In the genomic region with DNA sequence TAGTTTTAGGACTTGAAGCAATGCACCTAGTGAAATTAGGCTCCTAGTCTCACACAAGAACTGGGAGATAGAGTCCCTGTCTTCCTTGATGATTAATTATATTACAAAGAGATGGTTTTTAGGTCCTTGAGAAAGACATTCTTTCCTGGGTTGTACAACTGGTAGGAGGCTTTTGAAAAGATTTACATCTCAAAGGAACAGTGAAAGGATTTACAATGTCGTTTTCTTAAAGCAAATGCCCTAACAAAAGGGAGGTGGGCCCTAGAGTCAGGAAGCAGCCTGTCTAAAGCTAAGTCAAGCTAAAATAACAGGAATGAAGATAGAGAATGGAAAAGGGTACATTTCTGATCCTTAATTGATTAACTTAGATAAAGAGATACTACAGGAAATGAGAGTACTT, we compare ENCODE assay signal across 1 cellular context.
TF ChIP-seq lines count a peak whose summit lies in the region.

No MANE protein-coding gene starts in this region.

TF ChIP-seq in GM23338, 12 proteins besides CTCF, POLR2A, EP300 and RAD21:
- TF ChIP-seq, protein P1, sequence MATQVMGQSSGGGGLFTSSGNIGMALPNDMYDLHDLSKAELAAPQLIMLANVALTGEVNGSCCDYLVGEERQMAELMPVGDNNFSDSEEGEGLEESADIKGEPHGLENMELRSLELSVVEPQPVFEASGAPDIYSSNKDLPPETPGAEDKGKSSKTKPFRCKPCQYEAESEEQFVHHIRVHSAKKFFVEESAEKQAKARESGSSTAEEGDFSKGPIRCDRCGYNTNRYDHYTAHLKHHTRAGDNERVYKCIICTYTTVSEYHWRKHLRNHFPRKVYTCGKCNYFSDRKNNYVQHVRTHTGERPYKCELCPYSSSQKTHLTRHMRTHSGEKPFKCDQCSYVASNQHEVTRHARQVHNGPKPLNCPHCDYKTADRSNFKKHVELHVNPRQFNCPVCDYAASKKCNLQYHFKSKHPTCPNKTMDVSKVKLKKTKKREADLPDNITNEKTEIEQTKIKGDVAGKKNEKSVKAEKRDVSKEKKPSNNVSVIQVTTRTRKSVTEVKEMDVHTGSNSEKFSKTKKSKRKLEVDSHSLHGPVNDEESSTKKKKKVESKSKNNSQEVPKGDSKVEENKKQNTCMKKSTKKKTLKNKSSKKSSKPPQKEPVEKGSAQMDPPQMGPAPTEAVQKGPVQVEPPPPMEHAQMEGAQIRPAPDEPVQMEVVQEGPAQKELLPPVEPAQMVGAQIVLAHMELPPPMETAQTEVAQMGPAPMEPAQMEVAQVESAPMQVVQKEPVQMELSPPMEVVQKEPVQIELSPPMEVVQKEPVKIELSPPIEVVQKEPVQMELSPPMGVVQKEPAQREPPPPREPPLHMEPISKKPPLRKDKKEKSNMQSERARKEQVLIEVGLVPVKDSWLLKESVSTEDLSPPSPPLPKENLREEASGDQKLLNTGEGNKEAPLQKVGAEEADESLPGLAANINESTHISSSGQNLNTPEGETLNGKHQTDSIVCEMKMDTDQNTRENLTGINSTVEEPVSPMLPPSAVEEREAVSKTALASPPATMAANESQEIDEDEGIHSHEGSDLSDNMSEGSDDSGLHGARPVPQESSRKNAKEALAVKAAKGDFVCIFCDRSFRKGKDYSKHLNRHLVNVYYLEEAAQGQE (IDR thresholded peaks at IDR 0.05; ENCODE audit: unreplicated experiment), result no peak
- peak; percentile 90 for TF ChIP-seq NANOG (IDR thresholded peaks at IDR 0.05; ENCODE audit: borderline replicate concordance)
- peak; percentile 50; the same call in 1 of the 2 replicates for TF ChIP-seq POLR2AphosphoS5 (IDR thresholded peaks at IDR 0.05; ENCODE audit: low read depth)
